Comparison of ENCODE assay signal across 9 cellular contexts in the genomic region with DNA sequence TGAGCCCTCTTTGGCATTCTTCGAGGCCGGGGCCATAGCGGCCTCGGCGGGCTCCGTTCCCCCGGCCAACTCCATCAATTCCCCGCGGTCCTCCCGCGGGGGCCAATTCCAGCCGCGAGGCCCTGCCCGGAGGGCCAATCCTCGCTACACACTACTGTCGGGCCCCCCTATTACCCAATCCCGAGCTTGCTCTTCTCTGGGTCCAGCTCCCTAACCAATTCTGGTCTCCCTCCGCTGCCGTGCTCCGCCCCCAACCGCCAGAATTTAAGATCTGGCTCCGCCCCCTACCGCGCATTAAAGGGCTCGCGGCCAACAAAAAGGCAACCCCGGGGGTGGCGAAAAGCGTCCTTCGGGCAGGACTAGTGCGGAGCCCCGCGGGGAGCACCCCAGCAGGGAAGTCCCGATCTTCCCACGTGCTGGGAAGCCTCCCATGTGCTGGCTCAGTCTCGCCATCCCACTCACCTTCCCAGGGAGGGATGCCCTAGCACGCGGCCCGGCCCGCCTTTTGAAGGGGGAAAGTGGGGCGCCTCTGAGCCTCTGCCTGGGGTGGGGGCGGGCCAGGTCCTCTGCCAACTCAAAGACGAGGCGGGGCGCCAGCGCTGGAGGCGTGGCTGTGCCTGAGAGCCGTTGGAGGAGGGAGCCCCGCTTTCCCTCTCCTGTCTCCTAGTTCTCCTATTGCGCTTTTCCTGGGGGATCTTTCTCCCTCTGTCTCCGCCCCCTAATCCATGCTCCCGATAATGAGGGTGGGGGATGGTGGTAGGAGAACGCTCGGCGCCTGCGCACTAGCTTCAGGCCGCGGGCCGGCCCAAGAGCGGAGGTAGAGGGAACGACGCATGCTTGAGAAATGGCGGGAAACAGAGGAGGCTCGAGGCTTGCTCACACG. TPM values are rescaled to one million over a fixed set of nuclear protein-coding genes. Genes with fewer than 3 reads are reported as not detected.
DNase-seq lines count a peak whose midpoint lies in the region; ATAC-seq and TF ChIP-seq lines count a peak whose summit lies in the region.
"Had no signal": no experiment of that assay in that cellular context is flagged by ENCODE, and none has a peak within 500 bp of the region (broad histone marks: within the 10 kb centered on the region; RNA-seq: fewer than 3 reads in every experiment).

No MANE protein-coding gene starts in this region.

- H3K27me3 ChIP-seq in BLaER1, result no peaks in the 10 kb centered on the region

- peaks cover 58% of the 10 kb centered on the region for H3K4me1 ChIP-seq in BLaER1

- H3K27ac ChIP-seq in BLaER1, result peak overlapping the region; percentile 83

- H3K9ac ChIP-seq in BLaER1, result peak overlapping the region; percentile 83

- TF ChIP-seq CTCF in epithelial cell of proximal tubule (conservative IDR thresholded peaks at IDR 0.05; ENCODE audit: low read depth, low read length), result no peak

- H3K4me3 ChIP-seq in BLaER1 (peak overlapping the region; percentile 85), epithelial cell of proximal tubule (ENCODE audit: low read depth, low read length) (peak overlapping the region; percentile 81)

- H3K9me3 ChIP-seq in BLaER1, result no peaks in the 10 kb centered on the region

- peaks cover 1% of the 10 kb centered on the region; the same call in 1 of the 2 replicates for H3K36me3 ChIP-seq in BLaER1

- peaks cover 39% of the 10 kb centered on the region for H4K20me1 ChIP-seq in BLaER1

- peak; percentile 87 for ATAC-seq in GM19351 (IDR thresholded peaks at IDR 0.05; ENCODE audit: unreplicated experiment)
- peak; percentile 83 for ATAC-seq in HG03460 (IDR thresholded peaks at IDR 0.05; ENCODE audit: unreplicated experiment)

- peak; percentile 89 to 91 for DNase-seq in NOMO-1 (lab: John Stamatoyannopoulos, UW; ENCODE audit: unreplicated experiment in 2 of 2)
- peak; percentile 91 for DNase-seq in activated T-cell treated with anti-CD3 and anti-CD28 coated beads for 48 hours (ENCODE audit: low read depth)
- DNase-seq in epithelial cell of proximal tubule (ENCODE audit: low read depth), result peak; percentile 50
- DNase-seq in mucosa of gallbladder (ENCODE audit: low spot score), result peak; percentile 90
- DNase-seq in stimulated activated CD8-positive, alpha-beta memory T cell treated with anti-CD3 and anti-CD28 coated beads, Interleukin-2, amount 100 ng/mL, for 48 hours (ENCODE audit: low read depth in 2 of 2), result peak; percentile 82 to 92

- H3K4me2 ChIP-seq in BLaER1, result peak overlapping the region; percentile 88

RNA-seq across cellular contexts. Expression of a gene that starts 3.5 kb away (rescaled TPM):
- total RNA-seq in epithelial cell of proximal tubule, result 3.7 and 11.4 TPM in 2 replicates
- 20.9 TPM for total RNA-seq in mucosa of gallbladder
- total RNA-seq: SK-MEL-5 had no signal

RNA-seq across cellular contexts. Expression of a gene that starts 19.0 kb away (rescaled TPM):
- total RNA-seq in epithelial cell of proximal tubule, result not detected in 2 replicates
- total RNA-seq in mucosa of gallbladder, result 2.1 TPM

RNA-seq across cellular contexts. Expression of a gene that starts 33.6 kb away (rescaled TPM):
- total RNA-seq in epithelial cell of proximal tubule, result 5.0 and 5.7 TPM in 2 replicates
- 1.9 TPM for total RNA-seq in mucosa of gallbladder

Comparison
In these comparisons a context has a peak if more than half of its experiments do, and no peak if none do; other contexts are left out.
1. Peak in every context shown above with its lines: DNase-seq, ATAC-seq, H3K4me3 ChIP-seq and H3K27ac ChIP-seq.